In the genomic region with DNA sequence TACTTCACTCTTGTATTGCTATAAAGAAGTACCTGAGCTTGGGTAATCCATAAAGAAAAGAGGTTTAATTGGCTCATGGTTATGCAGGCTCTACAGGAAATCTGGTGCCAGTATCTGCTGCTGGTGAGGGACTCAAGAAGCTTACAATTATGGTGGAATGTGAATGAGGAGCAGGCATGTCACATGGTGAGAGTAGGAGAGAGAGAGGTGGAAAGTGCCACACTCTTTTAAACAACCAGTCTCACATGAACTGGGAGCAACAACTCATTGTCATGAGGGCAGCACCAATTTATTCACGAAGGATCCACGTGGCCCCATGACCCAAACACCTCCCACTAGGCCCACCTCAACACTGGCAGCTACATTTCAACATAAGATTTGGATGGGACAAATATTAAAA, we compare ENCODE assay signal across 31 cellular contexts. TPM values are rescaled to one million over a fixed set of nuclear protein-coding genes. Genes with fewer than 3 reads are reported as not detected.
DNase-seq lines count a peak whose midpoint lies in the region; ATAC-seq, FAIRE-seq and TF ChIP-seq lines count a peak whose summit lies in the region.
"Had no signal": no experiment of that assay in that cellular context is flagged by ENCODE, and none has a peak within 500 bp of the region (broad histone marks: within the 10 kb centered on the region; RNA-seq: fewer than 3 reads in every experiment).

No MANE protein-coding gene starts in this region.

- in situ Hi-C loops in K562 (cut with MboI): no loop called here

- POLR2A ChIA-PET in K562 (lab: Yijun Ruan, JAX) (interaction anchor here (0.5 to 4.2 kb wide), 13 partner anchors 8 to 405 kb away, joined by 3 to 24 read pairs (median 4); no protein-coding TSS in a partner anchor), PC-3 (lab: Charles Lee; ENCODE audit: unreplicated experiment) (no interaction called here)

- no peak for FAIRE-seq in K562 (lab: Jason Lieb, UNC)
- FAIRE-seq in frontal cortex (lab: Jason Lieb, UNC): no peak
- FAIRE-seq: GM12878 had no signal

- peak overlapping the region; percentile 85 for H3K4me2 ChIP-seq in OCI-LY1 (ENCODE audit: low read length)
- no peak overlapping the region for H3K4me2 ChIP-seq in K562 (ENCODE audit: insufficient read depth, low read length)
- H3K4me2 ChIP-seq in PC-3 (ENCODE audit: low read length): no peak overlapping the region
- H3K4me2 ChIP-seq: PC-9 had no signal

- H3K27ac ChIP-seq in OCI-LY1 (ENCODE audit: low read depth, low read length, poor library complexity, severe bottlenecking): peak overlapping the region; percentile 100
- H3K27ac ChIP-seq in K562 (ENCODE audit: extremely low read depth, low read depth, low read length): no peak overlapping the region
- no peak overlapping the region for H3K27ac ChIP-seq in thymus (ENCODE audit: low read depth)
- H3K27ac ChIP-seq in PC-3 (ENCODE audit: low read length): no peak overlapping the region
- H3K27ac ChIP-seq: 22Rv1, HL-60, PC-9, SJSA1 had no signal

- H3K9ac ChIP-seq in OCI-LY1 (ENCODE audit: low read length): peak overlapping the region; percentile 96
- H3K9ac ChIP-seq in K562 (ENCODE audit: insufficient read depth in 1 of 2, low read depth in 2 of 2, low read length in 2 of 2): no peak overlapping the region
- H3K9ac ChIP-seq in PC-3 (ENCODE audit: low read length): no peak overlapping the region

- ATAC-seq in K562: no peak
- ATAC-seq in PC-3: no peak
- no peak for ATAC-seq in GM19395 (IDR thresholded peaks at IDR 0.05; ENCODE audit: unreplicated experiment)
- ATAC-seq: GM12878, HCT116 had no signal

- DNase-seq in NCI-H82 (lab: John Stamatoyannopoulos, UW) (peak; percentile 2), NCI-H82 treated with DMSO at 0.1 percent for 48 hours (lab: John Stamatoyannopoulos, UW; ENCODE audit: unreplicated experiment) (no peak), K562 (ENCODE audit: extremely low read depth in 1 of 4, low spot score in 3 of 4) (no peak), PC-3 (no peak), frontal cortex (ENCODE audit: low spot score in 2 of 2) (no peak)
- DNase-seq: ACHN, BE2C, Caco-2, EL, GDM1, Kasumi-1, MV-4-11, NCI-H1105 treated with DMSO at 0.1 percent for 48 hours, NCI-H146, NCI-H2029 treated with DMSO at 0.1 percent for 48 hours, NCI-H446 treated with DMSO at 0.1 percent for 48 hours, NCI-H526, PC-9, Right ventricle myocardium superior had no signal

- TF ChIP-seq CTCF in OCI-LY1 (IDR thresholded peaks at IDR 0.05; ENCODE audit: low read length) (no peak), K562 (IDR thresholded peaks at IDR 0.05 in 2 of 3, conservative IDR thresholded peaks at IDR 0.05 in 1 of 3; ENCODE audit: insufficient read depth in 2 of 3, low read depth in 1 of 3, low read length in 3 of 3) (no peak), PC-3 (conservative IDR thresholded peaks at IDR 0.05; ENCODE audit: low read depth, low read length) (no peak)

- H3K27me3 ChIP-seq in OCI-LY1 (ENCODE audit: insufficient read depth, low read length): no peaks in the 10 kb centered on the region
- H3K27me3 ChIP-seq in K562 (ENCODE audit: control insufficient read depth in 2 of 2, insufficient read depth in 2 of 2, low read length in 2 of 2): peaks cover 21 to 23% of the 10 kb centered on the region in 2 experiments
- H3K27me3 ChIP-seq in thymus (ENCODE audit: control insufficient read depth, insufficient read depth): no peaks in the 10 kb centered on the region
- H3K27me3 ChIP-seq in PC-3 (ENCODE audit: low read length): peaks cover 56% of the 10 kb centered on the region
- H3K27me3 ChIP-seq: SJSA1 had no signal

- intact Hi-C loops in K562 (cut with micrococcal nuclease): loop anchor here (10.0 kb wide), 1 partner anchor 648 kb away; no protein-coding TSS in a partner anchor
- intact Hi-C loops in PC-3 (cut with micrococcal nuclease): no loop called here

- H3K36me3 ChIP-seq in OCI-LY1 (ENCODE audit: insufficient read depth, low read length): peaks cover 46% of the 10 kb centered on the region
- no peaks in the 10 kb centered on the region for H3K36me3 ChIP-seq in K562 (ENCODE audit: control insufficient read depth, insufficient read depth, low read length)
- H3K36me3 ChIP-seq in thymus (ENCODE audit: control insufficient read depth, insufficient read depth): no peaks in the 10 kb centered on the region
- H3K36me3 ChIP-seq in PC-3 (ENCODE audit: low read depth, low read length): no peaks in the 10 kb centered on the region
- H3K36me3 ChIP-seq: BE2C, SJSA1 had no signal

- H3K9me2 ChIP-seq in OCI-LY1 (ENCODE audit: low read depth, low read length) (no peaks in the 10 kb centered on the region), PC-3 (replicated peaks; ENCODE audit: low read length) (no peaks in the 10 kb centered on the region)

- H3K9me1 ChIP-seq in K562 (ENCODE audit: control insufficient read depth, insufficient read depth, low read length): no peaks in the 10 kb centered on the region

- H2AFZ ChIP-seq in OCI-LY1 (ENCODE audit: low read length) (no peak overlapping the region), K562 (ENCODE audit: low read depth, low read length) (no peak overlapping the region), PC-3 (ENCODE audit: low read length) (no peak overlapping the region)
- H2AFZ ChIP-seq: PC-9 had no signal

- H3K9me3 ChIP-seq in OCI-LY1 (ENCODE audit: low read length) (no peaks in the 10 kb centered on the region), K562 (replicated peaks; ENCODE audit: control insufficient read depth, insufficient read depth, low read depth, low read length) (no peaks in the 10 kb centered on the region), thymus (ENCODE audit: control insufficient read depth) (no peaks in the 10 kb centered on the region), PC-3 (ENCODE audit: low read length) (no peaks in the 10 kb centered on the region)
- H3K9me3 ChIP-seq: BE2C, Caco-2, SJSA1 had no signal

- no peak for TF ChIP-seq POLR2A in K562 (conservative IDR thresholded peaks at IDR 0.05)

- peaks cover 21% of the 10 kb centered on the region for H3F3A ChIP-seq in OCI-LY1 (ENCODE audit: insufficient read depth, low read length)
- no peaks in the 10 kb centered on the region for H3F3A ChIP-seq in PC-3 (ENCODE audit: low read length, unreplicated experiment)

- no peak for TF ChIP-seq EP300 in K562 (IDR thresholded peaks at IDR 0.05; ENCODE audit: low read length)

- peaks cover 64% of the 10 kb centered on the region for H3K4me1 ChIP-seq in OCI-LY1 (ENCODE audit: insufficient read depth, low read length, severe bottlenecking)
- no peaks in the 10 kb centered on the region for H3K4me1 ChIP-seq in K562 (replicated peaks in 1 of 2; ENCODE audit: control insufficient read depth in 2 of 2, insufficient read depth in 2 of 2, low read length in 2 of 2)
- peaks cover 63% of the 10 kb centered on the region for H3K4me1 ChIP-seq in thymus (ENCODE audit: control insufficient read depth, insufficient read depth, low read length)
- no peaks in the 10 kb centered on the region for H3K4me1 ChIP-seq in PC-3 (ENCODE audit: insufficient read depth, low read length)
- H3K4me1 ChIP-seq: BE2C, Caco-2 had no signal

- TF ChIP-seq RAD21 in K562 (CRISPR knock-in tag; conservative IDR thresholded peaks at IDR 0.05 in 1 of 2, IDR thresholded peaks at IDR 0.05 in 1 of 2): no peak

- H4K20me1 ChIP-seq in OCI-LY1 (ENCODE audit: insufficient read depth, low read length) (no peaks in the 10 kb centered on the region), K562 (replicated peaks; ENCODE audit: control insufficient read depth, insufficient read depth, low read length) (peaks cover 8% of the 10 kb centered on the region; the same call in 1 of the 2 replicates), PC-3 (ENCODE audit: low read length) (no peaks in the 10 kb centered on the region)

- CTCF ChIA-PET in K562 (lab: Yijun Ruan, JAX; ENCODE audit: low intra/inter-chr PET ratio): no interaction called here
- CTCF ChIA-PET in PC-3 (lab: Charles Lee): no interaction called here

- WGBS in K562 (ENCODE audit: insufficient coverage, low coverage, missing lambda C conversion rate): under 1% methylated on average over 2 of the region's 2 CpGs
- 94% methylated on average over 2 of the region's 2 CpGs for WGBS in thymus

- H3K79me2 ChIP-seq in OCI-LY1 (ENCODE audit: insufficient read depth, low read length): peaks cover 59% of the 10 kb centered on the region
- H3K79me2 ChIP-seq in K562 (ENCODE audit: control insufficient read depth, insufficient read depth, low read length): no peaks in the 10 kb centered on the region
- no peaks in the 10 kb centered on the region for H3K79me2 ChIP-seq in PC-3 (ENCODE audit: low read length)

- H3K4me3 ChIP-seq in OCI-LY1 (ENCODE audit: low read depth, low read length, poor library complexity, severe bottlenecking) (peak overlapping the region; percentile 95), K562 (no peak overlapping the region), thymus (ENCODE audit: low read length) (peak overlapping the region; percentile 11), PC-3 (ENCODE audit: low read length) (no peak overlapping the region)
- H3K4me3 ChIP-seq: GM12878, PC-9, SJSA1 had no signal

- no TSS peak for BruUV-seq in K562 (replicated peaks; lab: Mats Ljungman, UMichigan)
- no TSS peak for BruUV-seq in PC-3 (replicated peaks; lab: Mats Ljungman, UMichigan)

TF ChIP-seq in K562, 482 proteins besides CTCF, POLR2A, EP300 and RAD21 (continues in another document):
- TF ChIP-seq CHD2 (IDR thresholded peaks at IDR 0.05; ENCODE audit: low read depth, low read length) (no peak), ZNF76 (CRISPR knock-in tag; IDR thresholded peaks at IDR 0.05; ENCODE audit: borderline replicate concordance) (no peak)

RNA-seq across cellular contexts. Expression of a gene that starts 24.6 kb away (rescaled TPM):
- total RNA-seq in K562 (2011; cell fraction: chromatin; rRNA removed; ENCODE audit: low replicate concordance): not detected in 2 replicates
- not detected in 2 replicates for total RNA-seq in K562 (2011; cell fraction: nucleolus; rRNA removed)
- total RNA-seq in K562 (2011; cell fraction: nucleoplasm; rRNA removed): not detected in 2 replicates
- total RNA-seq in K562 (2014; rRNA removed) (not detected in 2 replicates), K562 (2014; rRNA removed; fragmentation: Illumina TruSeq; extraction: Trizol) (not detected in 2 replicates), K562 (2015; rRNA removed; fragmentation: Illumina TruSeq; extraction: Trizol) (not detected in 2 replicates), K562 (2021) (not detected in 2 replicates), PC-3 (2014; rRNA removed) (not detected in 2 replicates), frontal cortex (not detected)
- polyA plus RNA-seq in K562 (2011; rRNA removed) (not detected in 2 replicates), K562 (2014; fragmentation: Illumina TruSeq; extraction: Trizol) (not detected in 2 replicates), K562 (2014; fragmentation: Nextera tagmentation; extraction: Ambion mirVana) (not detected), K562 (2014; rRNA removed) (not detected in 2 replicates), thymus (29.9 TPM)
- not detected in 2 replicates for polyA plus RNA-seq in K562 (2011; cell fraction: cytosol; rRNA removed)
- not detected in 2 replicates for polyA plus RNA-seq in K562 (2011; cell fraction: nucleus; rRNA removed)
- not detected in 2 replicates for polyA plus RNA-seq in K562 (2012)
- not detected in 2 replicates for polyA minus RNA-seq in K562 (2011; rRNA and poly(A)+ RNA removed)
- not detected in 2 replicates for polyA minus RNA-seq in K562 (2011; cell fraction: cytosol; rRNA and poly(A)+ RNA removed)
- polyA minus RNA-seq in K562 (2011; cell fraction: nucleus; rRNA and poly(A)+ RNA removed): not detected in 2 replicates
- total RNA-seq: Caco-2; GM12878; H4; M059J; PC-9; Right ventricle myocardium superior; RPMI7951; SJSA1; T-helper 1 cell treated with Interleukin-12 subunit alpha and Interleukin-12 subunit beta and Interleukin-4 antibody, amounts not matched to agents 30 ng/mL and 1 ng/mL, for 36 hours had no signal
- polyA plus RNA-seq: GM12878 had no signal

Comparison
In these comparisons a context has a peak if more than half of its experiments do, and no peak if none do; other contexts are left out.
1. H3K4me3 ChIP-seq: peak in OCI-LY1 (single experiment) and thymus (single experiment); none in K562 (single experiment) and PC-3 (single experiment).